ENCODE assay signal across 1 cellular context in the genomic region with DNA sequence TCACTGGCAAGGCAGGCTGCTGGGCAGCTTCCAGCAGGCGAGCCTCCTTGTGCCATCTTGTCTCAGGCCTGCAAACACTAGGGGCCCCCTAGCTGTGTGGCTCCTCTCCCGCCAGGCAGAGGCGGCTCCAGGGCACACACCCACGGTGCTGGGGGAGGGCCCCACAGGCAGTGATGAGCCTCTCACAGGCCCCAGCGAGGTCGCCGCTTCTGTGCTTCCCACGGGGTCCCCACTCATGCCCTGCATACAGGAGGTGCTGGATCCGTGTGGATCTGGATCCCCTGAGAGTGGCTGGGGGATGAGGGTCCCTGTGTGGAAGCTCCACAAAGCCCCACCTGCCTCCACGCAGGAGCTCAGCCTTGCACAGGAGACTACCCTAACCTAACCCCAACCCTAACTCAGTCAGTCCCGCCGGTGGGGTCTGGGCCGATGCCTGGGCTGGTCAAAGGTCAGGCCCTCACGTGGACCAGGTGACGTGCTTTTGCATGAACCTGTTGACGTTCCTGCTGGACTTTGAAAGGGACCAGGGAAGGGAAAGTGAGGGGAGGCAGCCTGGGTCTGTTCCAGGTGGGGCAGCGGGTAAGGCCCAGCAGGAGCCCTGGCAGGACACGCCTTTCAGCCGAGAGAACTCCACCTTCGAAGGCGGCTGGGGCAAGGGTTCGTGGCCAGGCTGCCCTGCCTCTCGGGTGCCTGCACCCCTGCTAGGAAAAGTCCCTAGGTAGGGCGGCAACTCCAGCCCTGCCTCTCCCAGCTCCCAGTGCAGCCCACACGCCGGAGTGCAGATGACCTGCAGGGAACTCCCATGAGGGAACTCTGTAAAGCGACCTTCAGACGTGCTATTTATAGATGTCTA.
TF ChIP-seq lines count a peak whose summit lies in the region.

No MANE protein-coding gene starts in this region.

TF ChIP-seq in HepG2, 621 proteins besides CTCF, POLR2A, EP300 and RAD21 (continued from another document and continues in another):
- TF ChIP-seq, protein P1, sequence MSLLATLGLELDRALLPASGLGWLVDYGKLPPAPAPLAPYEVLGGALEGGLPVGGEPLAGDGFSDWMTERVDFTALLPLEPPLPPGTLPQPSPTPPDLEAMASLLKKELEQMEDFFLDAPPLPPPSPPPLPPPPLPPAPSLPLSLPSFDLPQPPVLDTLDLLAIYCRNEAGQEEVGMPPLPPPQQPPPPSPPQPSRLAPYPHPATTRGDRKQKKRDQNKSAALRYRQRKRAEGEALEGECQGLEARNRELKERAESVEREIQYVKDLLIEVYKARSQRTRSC (CRISPR knock-in tag; IDR thresholded peaks at IDR 0.05; ENCODE audit: low read depth) = no peak
- peak; percentile 92; the same call in 1 of the 2 replicates for TF ChIP-seq SSRP1 (CRISPR knock-in tag; IDR thresholded peaks at IDR 0.05)
- TF ChIP-seq ZNF33A (CRISPR knock-in tag; IDR thresholded peaks at IDR 0.05; ENCODE audit: borderline replicate concordance) = no peak
- peak; percentile 76 for TF ChIP-seq FOSL2 (CRISPR knock-in tag; IDR thresholded peaks at IDR 0.05)
- peak; percentile 53 for TF ChIP-seq CEBPG (CRISPR knock-in tag; IDR thresholded peaks at IDR 0.05)
- TF ChIP-seq, protein P2, sequence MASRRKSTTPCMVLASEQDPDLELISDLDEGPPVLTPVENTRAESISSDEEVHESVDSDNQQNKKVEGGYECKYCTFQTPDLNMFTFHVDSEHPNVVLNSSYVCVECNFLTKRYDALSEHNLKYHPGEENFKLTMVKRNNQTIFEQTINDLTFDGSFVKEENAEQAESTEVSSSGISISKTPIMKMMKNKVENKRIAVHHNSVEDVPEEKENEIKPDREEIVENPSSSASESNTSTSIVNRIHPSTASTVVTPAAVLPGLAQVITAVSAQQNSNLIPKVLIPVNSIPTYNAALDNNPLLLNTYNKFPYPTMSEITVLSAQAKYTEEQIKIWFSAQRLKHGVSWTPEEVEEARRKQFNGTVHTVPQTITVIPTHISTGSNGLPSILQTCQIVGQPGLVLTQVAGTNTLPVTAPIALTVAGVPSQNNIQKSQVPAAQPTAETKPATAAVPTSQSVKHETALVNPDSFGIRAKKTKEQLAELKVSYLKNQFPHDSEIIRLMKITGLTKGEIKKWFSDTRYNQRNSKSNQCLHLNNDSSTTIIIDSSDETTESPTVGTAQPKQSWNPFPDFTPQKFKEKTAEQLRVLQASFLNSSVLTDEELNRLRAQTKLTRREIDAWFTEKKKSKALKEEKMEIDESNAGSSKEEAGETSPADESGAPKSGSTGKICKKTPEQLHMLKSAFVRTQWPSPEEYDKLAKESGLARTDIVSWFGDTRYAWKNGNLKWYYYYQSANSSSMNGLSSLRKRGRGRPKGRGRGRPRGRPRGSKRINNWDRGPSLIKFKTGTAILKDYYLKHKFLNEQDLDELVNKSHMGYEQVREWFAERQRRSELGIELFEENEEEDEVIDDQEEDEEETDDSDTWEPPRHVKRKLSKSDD (CRISPR knock-in tag; IDR thresholded peaks at IDR 0.05; ENCODE audit: low read depth) = peak; percentile 90
- peak; percentile 55 for TF ChIP-seq ARHGAP35 (CRISPR knock-in tag; IDR thresholded peaks at IDR 0.05; ENCODE audit: borderline replicate concordance)
- TF ChIP-seq ZNF460 (CRISPR knock-in tag; IDR thresholded peaks at IDR 0.05; ENCODE audit: borderline replicate concordance) = peak; percentile 74; the same call in 1 of the 2 replicates
- TF ChIP-seq, protein P3, sequence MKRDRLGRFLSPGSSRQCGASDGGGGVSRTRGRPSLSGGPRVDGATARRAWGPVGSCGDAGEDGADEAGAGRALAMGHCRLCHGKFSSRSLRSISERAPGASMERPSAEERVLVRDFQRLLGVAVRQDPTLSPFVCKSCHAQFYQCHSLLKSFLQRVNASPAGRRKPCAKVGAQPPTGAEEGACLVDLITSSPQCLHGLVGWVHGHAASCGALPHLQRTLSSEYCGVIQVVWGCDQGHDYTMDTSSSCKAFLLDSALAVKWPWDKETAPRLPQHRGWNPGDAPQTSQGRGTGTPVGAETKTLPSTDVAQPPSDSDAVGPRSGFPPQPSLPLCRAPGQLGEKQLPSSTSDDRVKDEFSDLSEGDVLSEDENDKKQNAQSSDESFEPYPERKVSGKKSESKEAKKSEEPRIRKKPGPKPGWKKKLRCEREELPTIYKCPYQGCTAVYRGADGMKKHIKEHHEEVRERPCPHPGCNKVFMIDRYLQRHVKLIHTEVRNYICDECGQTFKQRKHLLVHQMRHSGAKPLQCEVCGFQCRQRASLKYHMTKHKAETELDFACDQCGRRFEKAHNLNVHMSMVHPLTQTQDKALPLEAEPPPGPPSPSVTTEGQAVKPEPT (CRISPR knock-in tag; IDR thresholded peaks at IDR 0.05; ENCODE audit: low read depth) = peak; percentile 93; the same call in 1 of the 2 replicates
- TF ChIP-seq ZZZ3 (CRISPR knock-in tag; IDR thresholded peaks at IDR 0.05; ENCODE audit: borderline replicate concordance) = peak; percentile 95
- TF ChIP-seq, protein P4, sequence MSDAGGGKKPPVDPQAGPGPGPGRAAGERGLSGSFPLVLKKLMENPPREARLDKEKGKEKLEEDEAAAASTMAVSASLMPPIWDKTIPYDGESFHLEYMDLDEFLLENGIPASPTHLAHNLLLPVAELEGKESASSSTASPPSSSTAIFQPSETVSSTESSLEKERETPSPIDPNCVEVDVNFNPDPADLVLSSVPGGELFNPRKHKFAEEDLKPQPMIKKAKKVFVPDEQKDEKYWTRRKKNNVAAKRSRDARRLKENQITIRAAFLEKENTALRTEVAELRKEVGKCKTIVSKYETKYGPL (CRISPR knock-in tag; IDR thresholded peaks at IDR 0.05) = no peak
- peak; percentile 71 for TF ChIP-seq ZNF256 (CRISPR knock-in tag; conservative IDR thresholded peaks at IDR 0.05)
- TF ChIP-seq PCBP1 (IDR thresholded peaks at IDR 0.05; ENCODE audit: borderline replicate concordance, low read depth, low read length) = peak; percentile 79; the same call in 1 of the 2 replicates
- TF ChIP-seq SMAD3 (CRISPR knock-in tag; IDR thresholded peaks at IDR 0.05) = peak; percentile 50
- peak; percentile 95 for TF ChIP-seq GATAD2A (CRISPR knock-in tag; IDR thresholded peaks at IDR 0.05)
- TF ChIP-seq, protein P5, sequence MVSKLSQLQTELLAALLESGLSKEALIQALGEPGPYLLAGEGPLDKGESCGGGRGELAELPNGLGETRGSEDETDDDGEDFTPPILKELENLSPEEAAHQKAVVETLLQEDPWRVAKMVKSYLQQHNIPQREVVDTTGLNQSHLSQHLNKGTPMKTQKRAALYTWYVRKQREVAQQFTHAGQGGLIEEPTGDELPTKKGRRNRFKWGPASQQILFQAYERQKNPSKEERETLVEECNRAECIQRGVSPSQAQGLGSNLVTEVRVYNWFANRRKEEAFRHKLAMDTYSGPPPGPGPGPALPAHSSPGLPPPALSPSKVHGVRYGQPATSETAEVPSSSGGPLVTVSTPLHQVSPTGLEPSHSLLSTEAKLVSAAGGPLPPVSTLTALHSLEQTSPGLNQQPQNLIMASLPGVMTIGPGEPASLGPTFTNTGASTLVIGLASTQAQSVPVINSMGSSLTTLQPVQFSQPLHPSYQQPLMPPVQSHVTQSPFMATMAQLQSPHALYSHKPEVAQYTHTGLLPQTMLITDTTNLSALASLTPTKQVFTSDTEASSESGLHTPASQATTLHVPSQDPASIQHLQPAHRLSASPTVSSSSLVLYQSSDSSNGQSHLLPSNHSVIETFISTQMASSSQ (IDR thresholded peaks at IDR 0.05; ENCODE audit: low read depth) = no peak; the same call in 1 of the 2 replicates
- TF ChIP-seq, protein P5 (CRISPR knock-in tag; IDR thresholded peaks at IDR 0.05; ENCODE audit: borderline replicate concordance) = peak; percentile 79; the same call in 1 of the 2 replicates
- TF ChIP-seq NR2F6 (IDR thresholded peaks at IDR 0.05) = peak; percentile 97
- peak; percentile 99 for TF ChIP-seq NR2F6 (CRISPR knock-in tag; IDR thresholded peaks at IDR 0.05)
- no peak for TF ChIP-seq ZNF30 (CRISPR knock-in tag; IDR thresholded peaks at IDR 0.05)
- no peak for TF ChIP-seq SOX6 (IDR thresholded peaks at IDR 0.05)
- peak; percentile 95 for TF ChIP-seq SOX6 (CRISPR knock-in tag; IDR thresholded peaks at IDR 0.05)
- no peak for TF ChIP-seq ZNF629 (CRISPR knock-in tag; conservative IDR thresholded peaks at IDR 0.05)
- TF ChIP-seq SMARCC2 (IDR thresholded peaks at IDR 0.05) = no peak
- TF ChIP-seq HOXA9 (CRISPR knock-in tag; IDR thresholded peaks at IDR 0.05; ENCODE audit: borderline replicate concordance) = no peak
- TF ChIP-seq, protein P6, sequence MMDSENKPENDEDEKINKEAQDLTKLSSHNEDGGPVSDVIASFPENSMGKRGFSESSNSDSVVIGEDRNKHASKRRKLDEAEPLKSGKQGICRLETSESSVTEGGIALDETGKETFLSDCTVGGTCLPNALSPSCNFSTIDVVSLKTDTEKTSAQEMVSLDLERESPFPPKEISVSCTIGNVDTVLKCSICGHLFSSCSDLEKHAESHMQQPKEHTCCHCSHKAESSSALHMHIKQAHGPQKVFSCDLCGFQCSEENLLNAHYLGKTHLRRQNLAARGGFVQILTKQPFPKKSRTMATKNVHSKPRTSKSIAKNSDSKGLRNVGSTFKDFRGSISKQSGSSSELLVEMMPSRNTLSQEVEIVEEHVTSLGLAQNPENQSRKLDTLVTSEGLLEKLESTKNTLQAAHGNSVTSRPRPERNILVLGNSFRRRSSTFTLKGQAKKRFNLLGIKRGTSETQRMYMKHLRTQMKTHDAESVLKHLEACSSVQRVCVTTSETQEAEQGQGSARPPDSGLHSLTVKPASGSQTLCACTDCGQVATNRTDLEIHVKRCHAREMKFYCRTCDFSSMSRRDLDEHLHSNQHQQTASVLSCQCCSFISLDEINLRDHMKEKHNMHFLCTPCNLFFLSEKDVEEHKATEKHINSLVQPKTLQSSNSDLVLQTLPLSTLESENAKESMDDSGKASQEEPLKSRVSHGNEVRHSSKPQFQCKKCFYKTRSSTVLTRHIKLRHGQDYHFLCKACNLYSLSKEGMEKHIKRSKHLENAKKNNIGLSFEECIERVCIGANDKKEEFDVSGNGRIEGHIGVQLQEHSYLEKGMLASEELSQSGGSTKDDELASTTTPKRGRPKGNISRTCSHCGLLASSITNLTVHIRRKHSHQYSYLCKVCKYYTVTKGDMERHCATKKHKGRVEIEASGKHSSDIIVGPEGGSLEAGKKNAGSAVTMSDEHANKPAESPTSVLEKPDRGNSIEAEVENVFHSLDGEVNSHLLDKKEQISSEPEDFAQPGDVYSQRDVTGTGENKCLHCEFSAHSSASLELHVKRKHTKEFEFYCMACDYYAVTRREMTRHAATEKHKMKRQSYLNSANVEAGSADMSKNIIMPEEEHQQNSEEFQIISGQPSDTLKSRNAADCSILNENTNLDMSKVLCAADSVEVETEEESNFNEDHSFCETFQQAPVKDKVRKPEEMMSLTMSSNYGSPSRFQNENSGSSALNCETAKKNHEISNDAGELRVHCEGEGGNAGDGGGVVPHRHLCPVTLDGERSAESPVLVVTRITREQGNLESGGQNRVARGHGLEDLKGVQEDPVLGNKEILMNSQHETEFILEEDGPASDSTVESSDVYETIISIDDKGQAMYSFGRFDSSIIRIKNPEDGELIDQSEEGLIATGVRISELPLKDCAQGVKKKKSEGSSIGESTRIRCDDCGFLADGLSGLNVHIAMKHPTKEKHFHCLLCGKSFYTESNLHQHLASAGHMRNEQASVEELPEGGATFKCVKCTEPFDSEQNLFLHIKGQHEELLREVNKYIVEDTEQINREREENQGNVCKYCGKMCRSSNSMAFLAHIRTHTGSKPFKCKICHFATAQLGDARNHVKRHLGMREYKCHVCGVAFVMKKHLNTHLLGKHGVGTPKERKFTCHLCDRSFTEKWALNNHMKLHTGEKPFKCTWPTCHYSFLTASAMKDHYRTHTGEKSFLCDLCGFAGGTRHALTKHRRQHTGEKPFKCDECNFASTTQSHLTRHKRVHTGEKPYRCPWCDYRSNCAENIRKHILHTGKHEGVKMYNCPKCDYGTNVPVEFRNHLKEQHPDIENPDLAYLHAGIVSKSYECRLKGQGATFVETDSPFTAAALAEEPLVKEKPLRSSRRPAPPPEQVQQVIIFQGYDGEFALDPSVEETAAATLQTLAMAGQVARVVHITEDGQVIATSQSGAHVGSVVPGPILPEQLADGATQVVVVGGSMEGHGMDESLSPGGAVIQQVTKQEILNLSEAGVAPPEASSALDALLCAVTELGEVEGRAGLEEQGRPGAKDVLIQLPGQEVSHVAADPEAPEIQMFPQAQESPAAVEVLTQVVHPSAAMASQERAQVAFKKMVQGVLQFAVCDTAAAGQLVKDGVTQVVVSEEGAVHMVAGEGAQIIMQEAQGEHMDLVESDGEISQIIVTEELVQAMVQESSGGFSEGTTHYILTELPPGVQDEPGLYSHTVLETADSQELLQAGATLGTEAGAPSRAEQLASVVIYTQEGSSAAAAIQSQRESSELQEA (CRISPR knock-in tag; IDR thresholded peaks at IDR 0.05; ENCODE audit: not compliant biosample characterization) = no peak
- peak; percentile 90 for TF ChIP-seq ZNF891 (CRISPR knock-in tag; IDR thresholded peaks at IDR 0.05)
- TF ChIP-seq, protein P7, sequence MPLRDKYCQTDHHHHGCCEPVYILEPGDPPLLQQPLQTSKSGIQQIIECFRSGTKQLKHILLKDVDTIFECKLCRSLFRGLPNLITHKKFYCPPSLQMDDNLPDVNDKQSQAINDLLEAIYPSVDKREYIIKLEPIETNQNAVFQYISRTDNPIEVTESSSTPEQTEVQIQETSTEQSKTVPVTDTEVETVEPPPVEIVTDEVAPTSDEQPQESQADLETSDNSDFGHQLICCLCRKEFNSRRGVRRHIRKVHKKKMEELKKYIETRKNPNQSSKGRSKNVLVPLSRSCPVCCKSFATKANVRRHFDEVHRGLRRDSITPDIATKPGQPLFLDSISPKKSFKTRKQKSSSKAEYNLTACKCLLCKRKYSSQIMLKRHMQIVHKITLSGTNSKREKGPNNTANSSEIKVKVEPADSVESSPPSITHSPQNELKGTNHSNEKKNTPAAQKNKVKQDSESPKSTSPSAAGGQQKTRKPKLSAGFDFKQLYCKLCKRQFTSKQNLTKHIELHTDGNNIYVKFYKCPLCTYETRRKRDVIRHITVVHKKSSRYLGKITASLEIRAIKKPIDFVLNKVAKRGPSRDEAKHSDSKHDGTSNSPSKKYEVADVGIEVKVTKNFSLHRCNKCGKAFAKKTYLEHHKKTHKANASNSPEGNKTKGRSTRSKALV (CRISPR knock-in tag; IDR thresholded peaks at IDR 0.05) = 0 out of 2 replicates have a peak, but pooled peaks have one; percentile 51
- no peak for TF ChIP-seq ZNF816 (CRISPR knock-in tag; IDR thresholded peaks at IDR 0.05; ENCODE audit: borderline replicate concordance)
- 0 out of 2 replicates have a peak, but pooled peaks have one; percentile 41 for TF ChIP-seq ZNF34 (CRISPR knock-in tag; IDR thresholded peaks at IDR 0.05; ENCODE audit: borderline replicate concordance)
- peak; percentile 95; the same call in 1 of the 2 replicates for TF ChIP-seq KLF12 (CRISPR knock-in tag; IDR thresholded peaks at IDR 0.05; ENCODE audit: borderline replicate concordance)
- no peak for TF ChIP-seq ZNF180 (CRISPR knock-in tag; IDR thresholded peaks at IDR 0.05; ENCODE audit: borderline replicate concordance, low read depth)
